In genomic region chr6:14707971-14708465, GRCh38 we compare ENCODE assay signal across 25 cellular contexts.
A peak's percentile ranks its signal among the peaks of the same experiment; 100 is the strongest.
DNase-seq lines count a peak whose midpoint lies in the region; ATAC-seq and TF ChIP-seq lines count a peak whose summit lies in the region.
"Had no signal": no experiment of that assay in that cellular context is flagged by ENCODE, and none has a peak within 500 bp of the region (broad histone marks: within the 10 kb centered on the region; RNA-seq: fewer than 3 reads in every experiment).

No MANE protein-coding gene starts in this region.

- no peak for ATAC-seq in activated CD8-positive, alpha-beta memory T cell treated with anti-CD3 and anti-CD28 coated beads, Interleukin-2, amount 10 ng/mL, durations not matched to agents 7 days and 5 days
- ATAC-seq in naive B cell (ENCODE audit: low read depth in 2 of 2), result no peak
- no peak for ATAC-seq in left ventricle myocardium superior
- ATAC-seq: A549 had no signal

- H3K4me3 ChIP-seq in GM23248 (no peak overlapping the region), ovary (no peak overlapping the region)
- H3K4me3 ChIP-seq: A549, lung, prostate gland, vagina had no signal

- no peak for TF ChIP-seq CTCF in ovary (IDR thresholded peaks at IDR 0.05)

- in situ Hi-C loops in GM23248 (cut with MboI), result no loop called here

- H3F3A ChIP-seq in GM23248 (ENCODE audit: insufficient read depth), result peaks cover 55% of the 10 kb centered on the region

- CTCF ChIA-PET in activated CD8-positive, alpha-beta memory T cell treated with anti-CD3 and anti-CD28 coated beads, Interleukin-2, amount 10 ng/mL, durations not matched to agents 7 days and 5 days (lab: Charles Lee), result no interaction called here

- no peak for TF ChIP-seq EP300 in ovary (IDR thresholded peaks at IDR 0.05)

- H3K27ac Mint-ChIP-seq in activated CD8-positive, alpha-beta memory T cell treated with anti-CD3 and anti-CD28 coated beads, Interleukin-2, amount 10 ng/mL, durations not matched to agents 7 days and 5 days, result no peak overlapping the region
- H3K27ac Mint-ChIP-seq in activated T-helper 2 cell treated with anti-CD3 and anti-CD28 coated beads, Interferon-gamma antibody, Interleukin-2, Interleukin-4, amounts not matched to agents 10 μg/mL and 5 μg/mL and 100 μg/mL, durations not matched to agents 14 hours and 24 hours and 36 hours, result peak overlapping the region; percentile 91
- H3K27ac Mint-ChIP-seq in naive B cell, result peak overlapping the region in 4 of 6 donors; percentile 16 to 63 (median 44)
- H3K27ac Mint-ChIP-seq: T-helper 1 cell treated with Interleukin-12 subunit alpha and Interleukin-12 subunit beta and Interleukin-4 antibody, amounts not matched to agents 30 μg/mL and 1 μg/mL, for 36 hours had no signal

- WGBS in GM23248 (ENCODE audit: low coverage in 1 of 2, low lambda C conversion rate in 2 of 2, missing lambda C conversion rate in 2 of 2), 2 experiments, result 94 to 98% methylated on average over 2 of the region's 2 CpGs
- 80 to 93% (median 81%) methylated on average over 2 of the region's 2 CpGs for WGBS in ovary, 3 donors

- H4K20me1 ChIP-seq in GM23248 (ENCODE audit: insufficient read depth), result no peaks in the 10 kb centered on the region

- H3K4me1 Mint-ChIP-seq in activated CD8-positive, alpha-beta memory T cell treated with anti-CD3 and anti-CD28 coated beads, Interleukin-2, amount 10 ng/mL, durations not matched to agents 7 days and 5 days, result peaks cover 22% of the 10 kb centered on the region
- peaks cover 54% of the 10 kb centered on the region for H3K4me1 Mint-ChIP-seq in activated T-helper 2 cell treated with anti-CD3 and anti-CD28 coated beads, Interferon-gamma antibody, Interleukin-2, Interleukin-4, amounts not matched to agents 10 μg/mL and 5 μg/mL and 100 μg/mL, durations not matched to agents 14 hours and 24 hours and 36 hours (ENCODE audit: low read depth)
- peaks cover 26 to 42% (median 32%) of the 10 kb centered on the region in 3 donors for H3K4me1 Mint-ChIP-seq in naive B cell

- no peaks in the 10 kb centered on the region for H3K27me3 ChIP-seq in GM23248 (replicated peaks; ENCODE audit: insufficient read depth)
- no peaks in the 10 kb centered on the region for H3K27me3 ChIP-seq in ovary
- H3K27me3 ChIP-seq: vagina had no signal

- H3K4me2 ChIP-seq in GM23248 (ENCODE audit: unreplicated experiment), result peak overlapping the region; percentile 3
- H3K4me2 ChIP-seq: A549, KMS-11 had no signal

- DNase-seq in activated CD8-positive, alpha-beta memory T cell treated with anti-CD3 and anti-CD28 coated beads, Interleukin-2, amount 50 U/mL, for 48 hours, result peak; percentile 41
- no peak for DNase-seq in activated CD8-positive, alpha-beta memory T cell treated with anti-CD3 and anti-CD28 coated beads, Interleukin-2, amount 10 ng/mL, durations not matched to agents 7 days and 5 days
- no peak for DNase-seq in GM23248
- no peak for DNase-seq in activated T-helper 2 cell treated with anti-CD3 and anti-CD28 coated beads, Interferon-gamma antibody, Interleukin-2, Interleukin-4, amounts not matched to agents 10 μg/mL and 5 μg/mL and 100 μg/mL, durations not matched to agents 14 hours and 24 hours and 36 hours (ENCODE audit: low spot score)
- DNase-seq in naive B cell, result no peak
- DNase-seq in left ventricle myocardium superior, result no peak
- DNase-seq in NCI-H1930 (lab: John Stamatoyannopoulos, UW), result no peak
- DNase-seq in ovary, result no peak
- DNase-seq: activated CD8-positive, alpha-beta memory T cell treated with anti-CD3 and anti-CD28 coated beads, Interleukin-2, amount 50 U/mL, for 4 hours; anterior cingulate cortex; Caco-2; DMS79 treated with DMSO at 0.1 percent for 48 hours; kidney glomerular epithelial cell; MV-4-11; NCI-H146; NCI-H2171 treated with DMSO at 0.1 percent for 48 hours; NCI-H526 treated with DMSO at 0.1 percent for 48 hours; stimulated activated CD8-positive, alpha-beta memory T cell treated with anti-CD3 and anti-CD28 coated beads, Interleukin-4, amount 100 ng/mL, for 48 hours had no signal

- H3K9ac ChIP-seq in GM23248, result peak overlapping the region; percentile 76
- H3K9ac ChIP-seq: KMS-11 had no signal

- H3K4me3 Mint-ChIP-seq in activated CD8-positive, alpha-beta memory T cell treated with anti-CD3 and anti-CD28 coated beads, Interleukin-2, amount 10 ng/mL, durations not matched to agents 7 days and 5 days, result no peak overlapping the region
- no peak overlapping the region for H3K4me3 Mint-ChIP-seq in activated T-helper 2 cell treated with anti-CD3 and anti-CD28 coated beads, Interferon-gamma antibody, Interleukin-2, Interleukin-4, amounts not matched to agents 10 μg/mL and 5 μg/mL and 100 μg/mL, durations not matched to agents 14 hours and 24 hours and 36 hours (ENCODE audit: low read depth)
- no peak overlapping the region for H3K4me3 Mint-ChIP-seq in naive B cell
- H3K4me3 Mint-ChIP-seq: neural crest cell; T-helper 1 cell treated with Interleukin-12 subunit alpha and Interleukin-12 subunit beta and Interleukin-4 antibody, amounts not matched to agents 30 μg/mL and 1 μg/mL, for 36 hours had no signal

- H3K36me3 ChIP-seq in GM23248 (ENCODE audit: low read depth) (no peaks in the 10 kb centered on the region), ovary (no peaks in the 10 kb centered on the region)
- H3K36me3 ChIP-seq: prostate gland, vagina had no signal

- H3K4me1 ChIP-seq in GM23248 (ENCODE audit: insufficient read depth), result peaks cover 66% of the 10 kb centered on the region
- peaks cover 5% of the 10 kb centered on the region for H3K4me1 ChIP-seq in ovary (ENCODE audit: insufficient read depth)
- H3K4me1 ChIP-seq: Caco-2 had no signal

- H3K9me2 ChIP-seq in GM23248 (ENCODE audit: insufficient read depth), result no peaks in the 10 kb centered on the region

- no peaks in the 10 kb centered on the region for H3K9me3 ChIP-seq in GM23248 (ENCODE audit: low read depth)
- no peaks in the 10 kb centered on the region for H3K9me3 ChIP-seq in ovary
- H3K9me3 ChIP-seq: Caco-2, prostate gland, vagina had no signal

- H3K79me2 ChIP-seq in GM23248 (ENCODE audit: insufficient read depth), result no peaks in the 10 kb centered on the region

- H3K36me3 Mint-ChIP-seq in activated CD8-positive, alpha-beta memory T cell treated with anti-CD3 and anti-CD28 coated beads, Interleukin-2, amount 10 ng/mL, durations not matched to agents 7 days and 5 days, result peaks cover 1% of the 10 kb centered on the region
- peaks cover 3% of the 10 kb centered on the region for H3K36me3 Mint-ChIP-seq in activated T-helper 2 cell treated with anti-CD3 and anti-CD28 coated beads, Interferon-gamma antibody, Interleukin-2, Interleukin-4, amounts not matched to agents 10 μg/mL and 5 μg/mL and 100 μg/mL, durations not matched to agents 14 hours and 24 hours and 36 hours (ENCODE audit: low read depth)
- H3K36me3 Mint-ChIP-seq in naive B cell, result peaks cover 0 to 18% of the 10 kb centered on the region in 2 donors

- no peaks in the 10 kb centered on the region for H3K9me3 Mint-ChIP-seq in activated CD8-positive, alpha-beta memory T cell treated with anti-CD3 and anti-CD28 coated beads, Interleukin-2, amount 10 ng/mL, durations not matched to agents 7 days and 5 days (ENCODE audit: low read depth)
- peaks cover 13% of the 10 kb centered on the region for H3K9me3 Mint-ChIP-seq in activated T-helper 2 cell treated with anti-CD3 and anti-CD28 coated beads, Interferon-gamma antibody, Interleukin-2, Interleukin-4, amounts not matched to agents 10 μg/mL and 5 μg/mL and 100 μg/mL, durations not matched to agents 14 hours and 24 hours and 36 hours
- H3K9me3 Mint-ChIP-seq in naive B cell, result peaks cover 0 to 9% (median 7%) of the 10 kb centered on the region in 7 donors
- H3K9me3 Mint-ChIP-seq: T-helper 1 cell treated with Interleukin-12 subunit alpha and Interleukin-12 subunit beta and Interleukin-4 antibody, amounts not matched to agents 30 μg/mL and 1 μg/mL, for 36 hours had no signal

- intact Hi-C loops in activated T-helper 2 cell treated with anti-CD3 and anti-CD28 coated beads, Interferon-gamma antibody, Interleukin-2, Interleukin-4, amounts not matched to agents 10 μg/mL and 5 μg/mL and 100 μg/mL, durations not matched to agents 14 hours and 24 hours and 36 hours (cut with micrococcal nuclease), result no loop called here
- intact Hi-C loops in left ventricle myocardium superior (cut with micrococcal nuclease) (no loop called here), ovary (cut with DNase I) (no loop called here)

- no peak for TF ChIP-seq POLR2A in ovary (IDR thresholded peaks at IDR 0.05)

- H3K27ac ChIP-seq in GM23248, result peak overlapping the region; percentile 99
- H3K27ac ChIP-seq in ovary, result no peak overlapping the region
- H3K27ac ChIP-seq: KMS-11, prostate gland, vagina had no signal

- no peak overlapping the region for H2AFZ ChIP-seq in GM23248

- no peaks in the 10 kb centered on the region for H3K27me3 Mint-ChIP-seq in activated CD8-positive, alpha-beta memory T cell treated with anti-CD3 and anti-CD28 coated beads, Interleukin-2, amount 10 ng/mL, durations not matched to agents 7 days and 5 days
- H3K27me3 Mint-ChIP-seq in activated T-helper 2 cell treated with anti-CD3 and anti-CD28 coated beads, Interferon-gamma antibody, Interleukin-2, Interleukin-4, amounts not matched to agents 10 μg/mL and 5 μg/mL and 100 μg/mL, durations not matched to agents 14 hours and 24 hours and 36 hours (ENCODE audit: low read depth), result no peaks in the 10 kb centered on the region
- H3K27me3 Mint-ChIP-seq in naive B cell, result no peaks in the 10 kb centered on the region
